8 cellular contexts compared by ENCODE assay signal in genomic region chr15:99925661-99926461, GRCh38.
DNase-seq lines count a peak whose midpoint lies in the region; ATAC-seq, FAIRE-seq and TF ChIP-seq lines count a peak whose summit lies in the region.

No MANE protein-coding gene starts in this region.

- BruUV-seq in Caco-2 (replicated peaks; lab: Mats Ljungman, UMichigan) (no TSS peak), HepG2 (replicated peaks; lab: Mats Ljungman, UMichigan) (no TSS peak)

- peak; percentile 45 to 63 for ATAC-seq in activated CD4-positive, CD25-positive, alpha-beta regulatory T cell treated with anti-CD3 and anti-CD28 coated beads, Interleukin-2, amount 50 U/mL, for 24 hours
- ATAC-seq in HepG2 (peak; percentile 48), HG02763 (IDR thresholded peaks at IDR 0.05; ENCODE audit: unreplicated experiment) (no peak)

- H3K4me3 Mint-ChIP-seq in Caco-2 (ENCODE audit: unreplicated experiment), result peak overlapping the region; percentile 71

- in situ Hi-C loops in HepG2 (cut with HindIII; ENCODE audit: extremely low pct_ligation_motif_present, low pct_unique_long_range_greater_than_20kb), result loop anchor here (10.0 to 25.0 kb wide), 2 partner anchors 199 to 411 kb away; partner anchors contain the start of gene ADAMTS17

- H3K27me3 Mint-ChIP-seq in Caco-2 (ENCODE audit: insufficient read depth, unreplicated experiment), result peaks cover 12% of the 10 kb centered on the region

- no peaks in the 10 kb centered on the region for H3K9me3 Mint-ChIP-seq in Caco-2 (ENCODE audit: unreplicated experiment)

- H3K4me1 Mint-ChIP-seq in Caco-2 (ENCODE audit: low read depth, unreplicated experiment), result no peaks in the 10 kb centered on the region

- H3K4me2 ChIP-seq in HepG2 (ENCODE audit: low read depth, low read length), result no peak overlapping the region; the same call in 1 of the 2 replicates

- no peak overlapping the region for H2AFZ ChIP-seq in HepG2 (ENCODE audit: low read length)

- no peak for FAIRE-seq in HepG2 (lab: Jason Lieb, UNC)

- TF ChIP-seq RAD21 in HepG2 (CRISPR knock-in tag; IDR thresholded peaks at IDR 0.05), result no peak

- H3K27ac Mint-ChIP-seq in Caco-2 (ENCODE audit: unreplicated experiment), result no peak overlapping the region

- no peaks in the 10 kb centered on the region for H3K27me3 ChIP-seq in Caco-2 (replicated peaks; ENCODE audit: control insufficient read depth, insufficient read depth, low read length)
- peaks cover 5 to 31% of the 10 kb centered on the region in 2 experiments; a peak in 4 of 5 replicates for H3K27me3 ChIP-seq in HepG2 (ENCODE audit: control insufficient read depth in 1 of 2, insufficient read depth in 2 of 2, low read length in 2 of 2)

- DNase-seq in Caco-2 (peak; percentile 39 to 58), HPDE6-E6E7 (ENCODE audit: extremely low spot score) (peak; percentile 36), HepG2 (ENCODE audit: low spot score) (no peak), NCI-H187 treated with DMSO at 0.1 percent for 48 hours (lab: John Stamatoyannopoulos, UW) (no peak)
- peak; percentile 71 for DNase-seq in central memory CD4-positive, alpha-beta T cell
- peak; percentile 48 to 68 (median 59) for DNase-seq in stimulated activated CD4-positive, alpha-beta T cell treated with anti-CD3 and anti-CD28 coated beads, TNF-alpha, amount 100 ng/mL, for 1 hour (ENCODE audit: low read depth in 3 of 3, low spot score in 1 of 3)

- H3K4me1 ChIP-seq in Caco-2 (no peaks in the 10 kb centered on the region), HepG2 (ENCODE audit: insufficient read depth, low read length) (peaks cover 8% of the 10 kb centered on the region; the same call in 1 of the 2 replicates)

- TF ChIP-seq EP300 in HepG2 (IDR thresholded peaks at IDR 0.05; ENCODE audit: low read depth in 2 of 2, low read length in 2 of 2), result no peak
- no peak for TF ChIP-seq EP300 in HepG2 (CRISPR knock-in tag; IDR thresholded peaks at IDR 0.05; ENCODE audit: borderline replicate concordance)

- TF ChIP-seq CTCF in Caco-2 (IDR thresholded peaks at IDR 0.05; ENCODE audit: insufficient read depth in 1 of 2, low read depth in 1 of 2, low read length in 1 of 2, severe bottlenecking in 1 of 2, unreplicated experiment in 1 of 2), result no peak
- TF ChIP-seq CTCF in HepG2 (CRISPR knock-in tag; IDR thresholded peaks at IDR 0.05), result no peak

- no peaks in the 10 kb centered on the region for H3K36me3 Mint-ChIP-seq in Caco-2 (ENCODE audit: insufficient read depth, unreplicated experiment)

- H3K9me3 ChIP-seq in Caco-2, result no peaks in the 10 kb centered on the region
- no peaks in the 10 kb centered on the region for H3K9me3 ChIP-seq in HepG2 (ENCODE audit: low read length)

- H3K36me3 ChIP-seq in Caco-2 (ENCODE audit: control insufficient read depth, insufficient read depth, low read length), result no peaks in the 10 kb centered on the region
- H3K36me3 ChIP-seq in HepG2 (replicated peaks in 1 of 2; ENCODE audit: control insufficient read depth in 1 of 2, insufficient read depth in 2 of 2, low read length in 2 of 2), result no peaks in the 10 kb centered on the region

- POLR2A ChIA-PET in Caco-2 (lab: Charles Lee), result no interaction called here
- POLR2A ChIA-PET in HepG2 (lab: Yijun Ruan, JAX), result no interaction called here

- CTCF ChIA-PET in Caco-2 (lab: Charles Lee), result interaction anchor here (0.6 kb wide), 1 partner anchor 733 kb away, joined by 3 read pairs; no protein-coding TSS in a partner anchor
- CTCF ChIA-PET in HepG2 (lab: Yijun Ruan, JAX; ENCODE audit: low intra/inter-chr PET ratio, low total read pairs), result no interaction called here

- no peak overlapping the region for H3K9ac ChIP-seq in HepG2 (ENCODE audit: insufficient read depth, low read depth, low read length)

- 41% methylated on average over 30 of the region's 33 CpGs for WGBS in HepG2 (ENCODE audit: low lambda C conversion rate)

- no peak for TF ChIP-seq POLR2A in HepG2 (IDR thresholded peaks at IDR 0.05; ENCODE audit: insufficient read depth in 1 of 2, low read depth in 2 of 2, low read length in 2 of 2)

- H4K20me1 ChIP-seq in HepG2 (ENCODE audit: insufficient read depth, low read length), result no peaks in the 10 kb centered on the region

- intact Hi-C loops in Caco-2 (cut with micrococcal nuclease; ENCODE audit: unreplicated experiment) (no loop called here), HepG2 (cut with micrococcal nuclease; ENCODE audit: unreplicated experiment) (loop anchor here (5.0 kb wide), 1 partner anchor 206 kb away; no protein-coding TSS in a partner anchor)

- no peak overlapping the region for H3K27ac ChIP-seq in HepG2 (ENCODE audit: extremely low read length, insufficient read depth, low read length)

- peak overlapping the region; percentile 32 for H3K4me3 ChIP-seq in Caco-2 (ENCODE audit: low read depth, low read length)
- H3K4me3 ChIP-seq in HepG2 (replicated peaks in 1 of 3; ENCODE audit: insufficient read depth in 1 of 3, low read depth in 2 of 3, low read length in 3 of 3), result no peak overlapping the region; a peak in 1 of 6 replicates

- no peaks in the 10 kb centered on the region for H3K79me2 ChIP-seq in HepG2 (ENCODE audit: insufficient read depth, low read length)

TF ChIP-seq in HepG2, 621 proteins besides CTCF, POLR2A, EP300 and RAD21:
- TF ChIP-seq ZSCAN25 (CRISPR knock-in tag; IDR thresholded peaks at IDR 0.05) (0 out of 2 replicates have a peak, but pooled peaks have one; percentile 40), CENPX (CRISPR knock-in tag; IDR thresholded peaks at IDR 0.05) (no peak), RCOR2 (CRISPR knock-in tag; IDR thresholded peaks at IDR 0.05) (no peak), BHLHE40 (IDR thresholded peaks at IDR 0.05; ENCODE audit: low read length) (no peak), ZBTB26 (CRISPR knock-in tag; IDR thresholded peaks at IDR 0.05; ENCODE audit: borderline replicate concordance) (no peak), HHEX (CRISPR knock-in tag; IDR thresholded peaks at IDR 0.05) (no peak), ZNF788 (CRISPR knock-in tag; IDR thresholded peaks at IDR 0.05; ENCODE audit: borderline replicate concordance) (no peak)

Comparison
In these comparisons a context has a peak if more than half of its experiments do, and no peak if none do; other contexts are left out.
1. DNase-seq: peak in Caco-2 (2 of 2), HPDE6-E6E7 (single experiment), central memory CD4-positive, alpha-beta T cell (single experiment) and stimulated activated CD4-positive, alpha-beta T cell treated with anti-CD3 and anti-CD28 coated beads, TNF-alpha, amount 100 ng/mL, for 1 hour (3 of 3); none in HepG2 (single experiment) and NCI-H187 treated with DMSO at 0.1 percent for 48 hours (single experiment).